18 cellular contexts compared by ENCODE assay signal in genomic region chr15:98139337-98139736, GRCh38.
"Had no signal": no experiment of that assay in that cellular context is flagged by ENCODE, and none has a peak within 500 bp of the region (broad histone marks: within the 10 kb centered on the region; RNA-seq: fewer than 3 reads in every experiment).

No MANE protein-coding gene starts in this region.

- H3K36me3 ChIP-seq: heart left ventricle, pancreas, right lobe of liver, tibial nerve, upper lobe of right lung, vagina had no signal

- H3K4me1 ChIP-seq: heart left ventricle, pancreas, right lobe of liver, tibial nerve, upper lobe of right lung, vagina had no signal

- H3K27ac Mint-ChIP-seq: nephron; progenitor cell of endocrine pancreas; stimulated activated memory B cell treated with anti-CD40 and anti-IgM and Interleukin-4, amounts not matched to agents 10 μg/mL and 1 μg/mL and 100 μg/mL, for 72 hours; stimulated activated naive CD8-positive, alpha-beta T cell treated with anti-CD3 and anti-CD28 coated beads, Interleukin-15, Interleukin-2, amounts not matched to agents 100 ng/mL and 50 ng/mL, for 24 hours had no signal

- H3K9me3 Mint-ChIP-seq: nephron; stimulated activated memory B cell treated with anti-CD40 and anti-IgM and Interleukin-4, amounts not matched to agents 10 μg/mL and 1 μg/mL and 100 μg/mL, for 72 hours; stimulated activated naive CD8-positive, alpha-beta T cell treated with anti-CD3 and anti-CD28 coated beads, Interleukin-15, Interleukin-2, amounts not matched to agents 100 ng/mL and 50 ng/mL, for 24 hours had no signal

- H3K9me3 ChIP-seq: heart left ventricle, pancreas, right lobe of liver, tibial nerve, upper lobe of right lung, vagina had no signal

- DNase-seq: effector memory CD4-positive, alpha-beta T cell; heart left ventricle; hippocampal formation; left colon; left ventricle myocardium superior; occipital lobe; pancreas; right lobe of liver; stimulated activated CD4-positive, alpha-beta T cell treated with anti-CD3 and anti-CD28 coated beads, Interleukin-4, amount 100 ng/mL, for 24 hours; upper lobe of right lung had no signal

- H3K36me3 Mint-ChIP-seq: stimulated activated memory B cell treated with anti-CD40 and anti-IgM and Interleukin-4, amounts not matched to agents 10 μg/mL and 1 μg/mL and 100 μg/mL, for 72 hours had no signal

- H3K27me3 Mint-ChIP-seq: stimulated activated memory B cell treated with anti-CD40 and anti-IgM and Interleukin-4, amounts not matched to agents 10 μg/mL and 1 μg/mL and 100 μg/mL, for 72 hours; stimulated activated naive CD8-positive, alpha-beta T cell treated with anti-CD3 and anti-CD28 coated beads, Interleukin-15, Interleukin-2, amounts not matched to agents 100 ng/mL and 50 ng/mL, for 24 hours had no signal

- H3K4me3 ChIP-seq: heart left ventricle, lung, pancreas, right lobe of liver, tibial nerve, upper lobe of right lung, vagina had no signal

- H3K27me3 ChIP-seq: pancreas, right lobe of liver, tibial nerve, upper lobe of right lung, vagina had no signal

- H3K4me1 Mint-ChIP-seq: nephron; stimulated activated memory B cell treated with anti-CD40 and anti-IgM and Interleukin-4, amounts not matched to agents 10 μg/mL and 1 μg/mL and 100 μg/mL, for 72 hours had no signal

- H3K4me3 Mint-ChIP-seq: nephron; stimulated activated memory B cell treated with anti-CD40 and anti-IgM and Interleukin-4, amounts not matched to agents 10 μg/mL and 1 μg/mL and 100 μg/mL, for 72 hours; stimulated activated naive CD8-positive, alpha-beta T cell treated with anti-CD3 and anti-CD28 coated beads, Interleukin-15, Interleukin-2, amounts not matched to agents 100 ng/mL and 50 ng/mL, for 24 hours had no signal

- ATAC-seq: esophagus mucosa; heart left ventricle; left colon; left ventricle myocardium superior; pancreas; right lobe of liver; stimulated activated memory B cell treated with anti-CD40 and anti-IgM and Interleukin-4, amounts not matched to agents 10 μg/mL and 1 μg/mL and 100 μg/mL, for 72 hours; upper lobe of right lung had no signal

- H3K27ac ChIP-seq: heart left ventricle, pancreas, right lobe of liver, tibial nerve, upper lobe of right lung, vagina had no signal
